ENCODE assay signal across 7 cellular contexts in genomic region chr17:35432176-35433074, GRCh38.
DNase-seq lines count a peak whose midpoint lies in the region; ATAC-seq lines count a peak whose summit lies in the region.

Gene SLFN12, minus strand, starts transcription at chr17:35432500. Its CDS starts 9,472 bp downstream, at chr17:35423028.

- H3K4me1 Mint-ChIP-seq in T-helper 2 cell treated with Interferon-gamma antibody and Interleukin-4, amounts not matched to agents 5 μg/mL and 100 μg/mL, for 36 hours (ENCODE audit: low read depth): peaks cover 44% of the 10 kb centered on the region

- intact Hi-C loops in posterior cingulate gyrus (cut with DNase I): no loop called here

- no peaks in the 10 kb centered on the region for H3K27me3 Mint-ChIP-seq in T-helper 2 cell treated with Interferon-gamma antibody and Interleukin-4, amounts not matched to agents 5 μg/mL and 100 μg/mL, for 36 hours (ENCODE audit: low read depth)

- DNase-seq in T-helper 2 cell treated with Interferon-gamma antibody and Interleukin-4, amounts not matched to agents 5 μg/mL and 100 μg/mL, for 36 hours (ENCODE audit: low spot score): peak; percentile 36
- DNase-seq in T47D (ENCODE audit: low read depth in 1 of 2, low spot score in 1 of 2) (peak; percentile 52 to 96), iPS-NIHi7 (ENCODE audit: extremely low spot score) (peak; percentile 43), smooth muscle cell of the brain vasculature (ENCODE audit: low read depth, low spot score) (peak; percentile 80), posterior cingulate gyrus (no peak)

- H3K4me3 Mint-ChIP-seq in T-helper 2 cell treated with Interferon-gamma antibody and Interleukin-4, amounts not matched to agents 5 μg/mL and 100 μg/mL, for 36 hours: peak within 1 kb of the TSS; percentile 88

- peaks cover 24% of the 10 kb centered on the region for H3K36me3 Mint-ChIP-seq in T-helper 2 cell treated with Interferon-gamma antibody and Interleukin-4, amounts not matched to agents 5 μg/mL and 100 μg/mL, for 36 hours (ENCODE audit: low read depth)

- no peaks in the 10 kb centered on the region for H3K9me3 Mint-ChIP-seq in T-helper 2 cell treated with Interferon-gamma antibody and Interleukin-4, amounts not matched to agents 5 μg/mL and 100 μg/mL, for 36 hours

- H3K27ac Mint-ChIP-seq in T-helper 2 cell treated with Interferon-gamma antibody and Interleukin-4, amounts not matched to agents 5 μg/mL and 100 μg/mL, for 36 hours: peak within 1 kb of the TSS; percentile 85

- in situ Hi-C loops in T47D (cut with HindIII; ENCODE audit: low pct_unique_long_range_greater_than_20kb, low sequenced_read_pairs): no loop called here

- ATAC-seq in GM19023 (IDR thresholded peaks at IDR 0.05; ENCODE audit: unreplicated experiment): peak; percentile 81
- peak; percentile 60 for ATAC-seq in HG03097 (IDR thresholded peaks at IDR 0.05; ENCODE audit: low FRiP score, unreplicated experiment)

Comparison
In these comparisons a context has a peak if more than half of its experiments do, and no peak if none do; other contexts are left out.
1. DNase-seq: peak in T-helper 2 cell treated with Interferon-gamma antibody and Interleukin-4, amounts not matched to agents 5 μg/mL and 100 μg/mL, for 36 hours (single experiment), T47D (2 of 2), iPS-NIHi7 (single experiment) and smooth muscle cell of the brain vasculature (single experiment); none in posterior cingulate gyrus (0 of 10).